1 cellular context compared by ENCODE assay signal in genomic region chr7:128948976-128949760, GRCh38.
TF ChIP-seq lines count a peak whose summit lies in the region.

No MANE protein-coding gene starts in this region.

TF ChIP-seq in SK-N-SH treated with all-trans-retinoic acid at 6 μM for 48 hours, 23 proteins besides CTCF, POLR2A, EP300 and RAD21 (continued from another document):
- TF ChIP-seq TSHZ2 (CRISPR knock-in tag; IDR thresholded peaks at IDR 0.05) (no peak), PPARA (CRISPR knock-in tag; IDR thresholded peaks at IDR 0.05; ENCODE audit: borderline replicate concordance) (no peak), CSDC2 (CRISPR knock-in tag; IDR thresholded peaks at IDR 0.05) (no peak), BACH2 (CRISPR knock-in tag; IDR thresholded peaks at IDR 0.05; ENCODE audit: borderline replicate concordance) (no peak)
